Comparison of ENCODE assay signal across 11 cellular contexts in genomic region chr1:25703671-25704637, GRCh38.
A peak's percentile ranks its signal among the peaks of the same experiment; 100 is the strongest.
DNase-seq lines count a peak whose midpoint lies in the region; ATAC-seq and TF ChIP-seq lines count a peak whose summit lies in the region.
"Had no signal": no experiment of that assay in that cellular context is flagged by ENCODE, and none has a peak within 500 bp of the region (broad histone marks: within the 10 kb centered on the region; RNA-seq: fewer than 3 reads in every experiment).

No MANE protein-coding gene starts in this region.

- DNase-seq in BE2C (peak; percentile 35), midbrain (lab: John Stamatoyannopoulos, UW) (peak; percentile 10), G401 (ENCODE audit: low spot score) (no peak), NCI-H1092 (lab: John Stamatoyannopoulos, UW) (no peak)
- DNase-seq: DMS153, KG1, stomach had no signal

- H3K36me3 ChIP-seq in BE2C, result no peaks in the 10 kb centered on the region
- no peaks in the 10 kb centered on the region for H3K36me3 ChIP-seq in KMS-11 (ENCODE audit: insufficient read depth)
- H3K36me3 ChIP-seq: stomach had no signal

- peak overlapping the region; percentile 23 for H3K9ac ChIP-seq in KMS-11

- H3K27ac ChIP-seq in KMS-11, result peak overlapping the region; percentile 42; the same call in 1 of the 2 replicates
- peak overlapping the region; percentile 52 for H3K27ac ChIP-seq in angular gyrus (ENCODE audit: low read depth, low read length)

- in situ Hi-C loops in G401 (cut with HindIII; ENCODE audit: low sequenced_read_pairs), result no loop called here

- TF ChIP-seq CTCF in BE2C (IDR thresholded peaks at IDR 0.05; ENCODE audit: low read depth, low read length), result no peak
- no peak for TF ChIP-seq CTCF in KMS-11 (conservative IDR thresholded peaks at IDR 0.05; ENCODE audit: low read depth, low read length)

- peak overlapping the region; percentile 35 for H2AFZ ChIP-seq in KMS-11 (ENCODE audit: low read depth)

- no peaks in the 10 kb centered on the region for H4K20me1 ChIP-seq in KMS-11 (ENCODE audit: insufficient read depth)

- peak overlapping the region; percentile 79 for H3K4me2 ChIP-seq in KMS-11

- H3K4me1 ChIP-seq in BE2C (peaks cover 40% of the 10 kb centered on the region), KMS-11 (ENCODE audit: low read depth, poor library complexity, severe bottlenecking) (peaks cover 36% of the 10 kb centered on the region)

- H3K27me3 ChIP-seq in BE2C (no peaks in the 10 kb centered on the region), KMS-11 (ENCODE audit: insufficient read depth, low read depth) (no peaks in the 10 kb centered on the region)
- H3K27me3 ChIP-seq: stomach had no signal

- no peaks in the 10 kb centered on the region for H3K9me3 ChIP-seq in BE2C
- H3K9me3 ChIP-seq: stomach had no signal

- ATAC-seq in HG02623 (IDR thresholded peaks at IDR 0.05; ENCODE audit: unreplicated experiment) (no peak), HG02885 (IDR thresholded peaks at IDR 0.05; ENCODE audit: poor library complexity, unreplicated experiment) (no peak)

- no peak overlapping the region for H3K4me3 ChIP-seq in BE2C (ENCODE audit: low read depth, low read length)
- no peak overlapping the region for H3K4me3 ChIP-seq in KMS-11 (IDR thresholded peaks at IDR 0.05; ENCODE audit: insufficient read depth, low read depth, low read length)
- H3K4me3 ChIP-seq: stomach had no signal

- H3K79me2 ChIP-seq in KMS-11 (ENCODE audit: insufficient read depth, low read depth), result no peaks in the 10 kb centered on the region

Comparison
In these comparisons a context has a peak if more than half of its experiments do, and no peak if none do; other contexts are left out.
1. DNase-seq: peak in BE2C (single experiment) and midbrain (single experiment); none in G401 (single experiment) and NCI-H1092 (single experiment).